In the genomic region with DNA sequence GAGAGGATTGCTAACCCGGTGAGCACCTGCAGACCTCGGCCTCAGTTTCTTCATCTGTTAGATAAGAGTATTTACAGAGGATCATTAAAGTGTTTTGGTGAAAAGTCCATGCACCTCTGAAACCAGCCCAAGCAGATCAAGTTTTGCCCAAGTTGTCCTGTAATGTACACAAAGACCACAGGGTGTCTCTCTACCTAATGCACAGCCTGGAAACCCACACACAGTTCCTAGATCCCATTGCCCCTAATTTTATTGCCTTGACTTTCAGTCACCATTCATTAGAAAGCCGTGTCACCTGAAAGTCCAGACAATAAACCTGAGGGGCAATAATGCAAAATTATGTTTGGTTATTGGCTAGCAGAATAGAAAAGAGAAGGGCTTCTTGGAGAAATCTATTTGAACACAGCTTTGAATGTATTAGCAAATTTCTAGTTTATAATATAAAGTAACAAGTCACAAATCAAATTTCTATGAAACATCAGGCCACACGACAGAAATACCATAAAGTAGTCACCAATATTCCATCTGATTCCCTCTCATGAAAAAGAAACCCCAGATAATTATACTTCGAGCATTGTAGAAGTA, we compare ENCODE assay signal across 8 cellular contexts.
DNase-seq lines count a peak whose midpoint lies in the region; ATAC-seq and TF ChIP-seq lines count a peak whose summit lies in the region.

No MANE protein-coding gene starts in this region.

- no peak for ATAC-seq in GM18858 (IDR thresholded peaks at IDR 0.05; ENCODE audit: unreplicated experiment)

- H3K9ac ChIP-seq in parathyroid adenoma: no peak overlapping the region

- no peak overlapping the region for H3K4me3 ChIP-seq in fibroblast of mammary gland (ENCODE audit: control insufficient read depth, low read depth, low read length)
- no peak overlapping the region for H3K4me3 ChIP-seq in parathyroid adenoma (ENCODE audit: low read depth, low read length)

- peak; percentile 80 for TF ChIP-seq CTCF in GM10266 (IDR thresholded peaks at IDR 0.05; ENCODE audit: control insufficient read depth, insufficient read depth, low read depth, missing control alignments)
- TF ChIP-seq CTCF in RWPE1 (conservative IDR thresholded peaks at IDR 0.05; ENCODE audit: low read depth): peak; percentile 42
- peak; percentile 77 for TF ChIP-seq CTCF in fibroblast of mammary gland (conservative IDR thresholded peaks at IDR 0.05; ENCODE audit: control insufficient read depth, insufficient read depth, low read depth, low read length)
- TF ChIP-seq CTCF in parathyroid adenoma (IDR thresholded peaks at IDR 0.05): peak; percentile 69

- no peak overlapping the region for H3K4me2 ChIP-seq in parathyroid adenoma (ENCODE audit: low read length)

- POLR2A ChIA-PET in RWPE1 (lab: Yijun Ruan, JAX; ENCODE audit: low non-redundant PET): no interaction called here

- TF ChIP-seq EP300 in Ishikawa (IDR thresholded peaks at IDR 0.05; ENCODE audit: borderline replicate concordance): no peak

- H3K27me3 ChIP-seq in parathyroid adenoma (ENCODE audit: control insufficient read depth, insufficient read depth, low read length): no peaks in the 10 kb centered on the region

- no peaks in the 10 kb centered on the region for H3K9me3 ChIP-seq in parathyroid adenoma (ENCODE audit: control insufficient read depth, low read length)

- DNase-seq in ACHN: peak; percentile 40
- DNase-seq in GM10266 (ENCODE audit: extremely low spot score): no peak
- DNase-seq in RWPE1 (ENCODE audit: low spot score): peak; percentile 28
- peak; percentile 56 for DNase-seq in fibroblast of mammary gland (ENCODE audit: low read depth)
- DNase-seq in islet precursor cell: no peak

- TF ChIP-seq RAD21 in Ishikawa (IDR thresholded peaks at IDR 0.05; ENCODE audit: low read depth): peak; percentile 73

- no peak overlapping the region for H2AFZ ChIP-seq in parathyroid adenoma

- no peak overlapping the region for H3K27ac ChIP-seq in RWPE1
- no peak overlapping the region for H3K27ac ChIP-seq in parathyroid adenoma

- no peaks in the 10 kb centered on the region for H3K4me1 ChIP-seq in parathyroid adenoma

- in situ Hi-C loops in ACHN (cut with HindIII; ENCODE audit: low pct_ligation_motif_present, low pct_unique_long_range_greater_than_20kb, low sequenced_read_pairs): no loop called here

- CTCF ChIA-PET in RWPE1 (lab: Yijun Ruan, JAX): interaction anchor here (0.6 to 1.2 kb wide), 3 partner anchors 109 to 899 kb away, joined by 3 to 9 read pairs (median 5); partner anchors contain the start of gene TNIK

- no peaks in the 10 kb centered on the region for H3K36me3 ChIP-seq in parathyroid adenoma (ENCODE audit: control insufficient read depth, insufficient read depth, low read length)

- H3K79me2 ChIP-seq in parathyroid adenoma: no peaks in the 10 kb centered on the region

TF ChIP-seq in Ishikawa, 13 proteins besides CTCF, POLR2A, EP300 and RAD21:
- TF ChIP-seq CREB1 (IDR thresholded peaks at IDR 0.05; ENCODE audit: low read depth) (no peak), MAX (IDR thresholded peaks at IDR 0.05) (no peak), TAF1 (IDR thresholded peaks at IDR 0.05; ENCODE audit: low read depth) (no peak), EGR1 (IDR thresholded peaks at IDR 0.05) (no peak), TCF12 (IDR thresholded peaks at IDR 0.05; ENCODE audit: low read depth) (no peak), FOXM1 (IDR thresholded peaks at IDR 0.05; ENCODE audit: borderline replicate concordance, low read depth) (no peak), USF1 (IDR thresholded peaks at IDR 0.05) (no peak), ZBTB7A (IDR thresholded peaks at IDR 0.05; ENCODE audit: low read depth) (no peak), CEBPB (IDR thresholded peaks at IDR 0.05) (no peak), NFIC (IDR thresholded peaks at IDR 0.05) (no peak), TEAD4 (IDR thresholded peaks at IDR 0.05) (no peak), YY1 (IDR thresholded peaks at IDR 0.05; ENCODE audit: low read depth) (no peak), REST (IDR thresholded peaks at IDR 0.05; ENCODE audit: low read depth) (no peak)
TF ChIP-seq in Ishikawa: peak in this region for 0.

Comparison
In these comparisons a context has a peak if more than half of its experiments do, and no peak if none do; other contexts are left out.
1. DNase-seq: peak in ACHN (single experiment), RWPE1 (single experiment) and fibroblast of mammary gland (single experiment); none in GM10266 (single experiment) and islet precursor cell (single experiment).
2. Peak in every context shown above with its lines, with median percentiles within 50 percentile points of each other: CTCF ChIP-seq.